Comparison of ENCODE assay signal across 17 cellular contexts in genomic region chr1:158037008-158037875, GRCh38. TPM values are rescaled to one million over a fixed set of nuclear protein-coding genes. Genes with fewer than 3 reads are reported as not detected.
DNase-seq lines count a peak whose midpoint lies in the region; ATAC-seq and TF ChIP-seq lines count a peak whose summit lies in the region.
"Had no signal": no experiment of that assay in that cellular context is flagged by ENCODE, and none has a peak within 500 bp of the region (broad histone marks: within the 10 kb centered on the region; RNA-seq: fewer than 3 reads in every experiment).

No MANE protein-coding gene starts in this region.

- H3K4me3 ChIP-seq in AG04450 (ENCODE audit: low read depth, low read length) (no peak overlapping the region), NT2/D1 (ENCODE audit: insufficient read length, low read depth) (no peak overlapping the region), osteoblast (ENCODE audit: insufficient read depth, low read length) (no peak overlapping the region)
- H3K4me3 ChIP-seq: uterus had no signal

- peaks cover 9% of the 10 kb centered on the region for H3K27me3 Mint-ChIP-seq in endothelial cell (ENCODE audit: unreplicated experiment)
- H3K27me3 Mint-ChIP-seq in activated naive CD8-positive, alpha-beta T cell treated with anti-CD3 and anti-CD28 coated beads, Interleukin-2, amount 50 U/mL, for 24 hours, result peaks cover 14% of the 10 kb centered on the region
- peaks cover 2% of the 10 kb centered on the region for H3K27me3 Mint-ChIP-seq in activated T-helper 1 cell treated with anti-CD3 and anti-CD28 coated beads, Interleukin-12 subunit alpha, Interleukin-12 subunit beta, Interleukin-2, Interleukin-4 antibody, amounts not matched to agents 30 ng/mL and 10 ng/mL and 1 ng/mL, durations not matched to agents 14 hours and 24 hours and 36 hours (ENCODE audit: insufficient read depth)
- H3K27me3 Mint-ChIP-seq: activated CD4-positive, alpha-beta T cell treated with anti-CD3 and anti-CD28 coated beads, Interleukin-2, amount 10 ng/mL, durations not matched to agents 7 days and 5 days had no signal

- H3K27me3 ChIP-seq in AG04450 (ENCODE audit: control insufficient read depth, insufficient read depth, low read length) (no peaks in the 10 kb centered on the region), NT2/D1 (ENCODE audit: insufficient read depth, insufficient read length) (no peaks in the 10 kb centered on the region), osteoblast (ENCODE audit: insufficient read depth, low read length) (no peaks in the 10 kb centered on the region)
- H3K27me3 ChIP-seq: uterus had no signal

- DNase-seq in AG04450 (ENCODE audit: low read depth, low spot score) (no peak), NT2/D1 (ENCODE audit: low read depth, low spot score) (no peak), endothelial cell (ENCODE audit: low spot score) (no peak), osteoblast (ENCODE audit: insufficient read length, low spot score, missing footprints) (no peak), D341Med (ENCODE audit: low spot score) (no peak)
- no peak for DNase-seq in activated naive CD8-positive, alpha-beta T cell treated with anti-CD3 and anti-CD28 coated beads, Interleukin-2, amount 50 U/mL, for 24 hours
- no peak for DNase-seq in activated T-helper 1 cell treated with anti-CD3 and anti-CD28 coated beads, Interleukin-12 subunit alpha, Interleukin-12 subunit beta, Interleukin-2, Interleukin-4 antibody, amounts not matched to agents 30 ng/mL and 10 ng/mL and 1 ng/mL, durations not matched to agents 14 hours and 24 hours and 36 hours (ENCODE audit: low spot score)
- DNase-seq: activated CD4-positive, alpha-beta T cell treated with anti-CD3 and anti-CD28 coated beads, Interleukin-2, amount 10 ng/mL, durations not matched to agents 7 days and 5 days; activated T-cell treated with anti-CD3 and anti-CD28 coated beads for 4 hours; Caco-2; midbrain; NCI-H2171; NCI-H774 had no signal

- H4K20me1 ChIP-seq in osteoblast (ENCODE audit: insufficient read depth, low read length), result peaks cover 64% of the 10 kb centered on the region

- H3K36me3 ChIP-seq in NT2/D1 (ENCODE audit: insufficient read depth, insufficient read length, low read length), result peaks cover 39% of the 10 kb centered on the region
- H3K36me3 ChIP-seq in osteoblast (ENCODE audit: insufficient read depth, low read length), result peaks cover 12% of the 10 kb centered on the region
- H3K36me3 ChIP-seq: uterus had no signal

- H3K4me1 ChIP-seq in NT2/D1 (ENCODE audit: insufficient read depth, insufficient read length) (peaks cover 17% of the 10 kb centered on the region), osteoblast (ENCODE audit: insufficient read depth, low read length) (peaks cover 35% of the 10 kb centered on the region)

- CTCF ChIA-PET in AG04450 (lab: Charles Lee), result interaction anchor here (0.6 to 6.9 kb wide), 20 partner anchors 8 to 84 kb away, joined by 3 to 146 read pairs (median 5); partner anchors contain the start of gene KIRREL1

- POLR2A ChIA-PET in AG04450 (lab: Yijun Ruan, JAX), result interaction anchor here (0.5 to 1.4 kb wide), 6 partner anchors 11 to 81 kb away, joined by 3 to 8 read pairs (median 4); partner anchors contain the start of gene KIRREL1

- H3K36me3 Mint-ChIP-seq in endothelial cell (ENCODE audit: low read depth, unreplicated experiment), result peaks cover 23% of the 10 kb centered on the region
- no peaks in the 10 kb centered on the region for H3K36me3 Mint-ChIP-seq in activated naive CD8-positive, alpha-beta T cell treated with anti-CD3 and anti-CD28 coated beads, Interleukin-2, amount 50 U/mL, for 24 hours (ENCODE audit: low read depth)
- H3K36me3 Mint-ChIP-seq in activated T-helper 1 cell treated with anti-CD3 and anti-CD28 coated beads, Interleukin-12 subunit alpha, Interleukin-12 subunit beta, Interleukin-2, Interleukin-4 antibody, amounts not matched to agents 30 ng/mL and 10 ng/mL and 1 ng/mL, durations not matched to agents 14 hours and 24 hours and 36 hours (ENCODE audit: low read depth), result no peaks in the 10 kb centered on the region
- H3K36me3 Mint-ChIP-seq: activated naive CD4-positive, alpha-beta T cell treated with anti-CD3 and anti-CD28 coated beads, Interleukin-2, amount 50 U/mL, for 72 hours had no signal

- no peak overlapping the region for H2AFZ ChIP-seq in osteoblast (ENCODE audit: low read length)

- H3K4me3 Mint-ChIP-seq in endothelial cell (ENCODE audit: unreplicated experiment), result no peak overlapping the region
- H3K4me3 Mint-ChIP-seq in activated naive CD8-positive, alpha-beta T cell treated with anti-CD3 and anti-CD28 coated beads, Interleukin-2, amount 50 U/mL, for 24 hours, result no peak overlapping the region
- H3K4me3 Mint-ChIP-seq in activated T-helper 1 cell treated with anti-CD3 and anti-CD28 coated beads, Interleukin-12 subunit alpha, Interleukin-12 subunit beta, Interleukin-2, Interleukin-4 antibody, amounts not matched to agents 30 ng/mL and 10 ng/mL and 1 ng/mL, durations not matched to agents 14 hours and 24 hours and 36 hours, result no peak overlapping the region
- H3K4me3 Mint-ChIP-seq: activated CD4-positive, alpha-beta T cell treated with anti-CD3 and anti-CD28 coated beads, Interleukin-2, amount 10 ng/mL, durations not matched to agents 7 days and 5 days; stimulated activated naive CD8-positive, alpha-beta T cell treated with anti-CD3 and anti-CD28 coated beads, Interleukin-15, Interleukin-2, amounts not matched to agents 100 ng/mL and 50 ng/mL, for 24 hours had no signal

- peak overlapping the region; percentile 36 for H3K27ac Mint-ChIP-seq in endothelial cell (ENCODE audit: unreplicated experiment)
- H3K27ac Mint-ChIP-seq in activated naive CD8-positive, alpha-beta T cell treated with anti-CD3 and anti-CD28 coated beads, Interleukin-2, amount 50 U/mL, for 24 hours, result no peak overlapping the region
- no peak overlapping the region for H3K27ac Mint-ChIP-seq in activated T-helper 1 cell treated with anti-CD3 and anti-CD28 coated beads, Interleukin-12 subunit alpha, Interleukin-12 subunit beta, Interleukin-2, Interleukin-4 antibody, amounts not matched to agents 30 ng/mL and 10 ng/mL and 1 ng/mL, durations not matched to agents 14 hours and 24 hours and 36 hours
- H3K27ac Mint-ChIP-seq: activated CD4-positive, alpha-beta T cell treated with anti-CD3 and anti-CD28 coated beads, Interleukin-2, amount 10 ng/mL, durations not matched to agents 7 days and 5 days; activated naive CD4-positive, alpha-beta T cell treated with anti-CD3 and anti-CD28 coated beads, Interleukin-2, amount 50 U/mL, for 72 hours; stimulated activated naive CD8-positive, alpha-beta T cell treated with anti-CD3 and anti-CD28 coated beads, Interleukin-15, Interleukin-2, amounts not matched to agents 100 ng/mL and 50 ng/mL, for 24 hours had no signal

- ATAC-seq in activated naive CD8-positive, alpha-beta T cell treated with anti-CD3 and anti-CD28 coated beads, Interleukin-2, amount 50 U/mL, for 24 hours, result no peak
- ATAC-seq in GM18873 (IDR thresholded peaks at IDR 0.05; ENCODE audit: low FRiP score, unreplicated experiment), result no peak
- ATAC-seq: activated naive CD4-positive, alpha-beta T cell treated with anti-CD3 and anti-CD28 coated beads, Interleukin-2, amount 50 U/mL, for 72 hours had no signal

- H3K9me3 Mint-ChIP-seq in endothelial cell (ENCODE audit: unreplicated experiment), result no peaks in the 10 kb centered on the region
- H3K9me3 Mint-ChIP-seq in activated naive CD8-positive, alpha-beta T cell treated with anti-CD3 and anti-CD28 coated beads, Interleukin-2, amount 50 U/mL, for 24 hours, result no peaks in the 10 kb centered on the region
- H3K9me3 Mint-ChIP-seq in activated T-helper 1 cell treated with anti-CD3 and anti-CD28 coated beads, Interleukin-12 subunit alpha, Interleukin-12 subunit beta, Interleukin-2, Interleukin-4 antibody, amounts not matched to agents 30 ng/mL and 10 ng/mL and 1 ng/mL, durations not matched to agents 14 hours and 24 hours and 36 hours, result no peaks in the 10 kb centered on the region
- H3K9me3 Mint-ChIP-seq: activated CD4-positive, alpha-beta T cell treated with anti-CD3 and anti-CD28 coated beads, Interleukin-2, amount 10 ng/mL, durations not matched to agents 7 days and 5 days; activated naive CD4-positive, alpha-beta T cell treated with anti-CD3 and anti-CD28 coated beads, Interleukin-2, amount 50 U/mL, for 72 hours; stimulated activated naive CD8-positive, alpha-beta T cell treated with anti-CD3 and anti-CD28 coated beads, Interleukin-15, Interleukin-2, amounts not matched to agents 100 ng/mL and 50 ng/mL, for 24 hours had no signal

- peak overlapping the region; percentile 47 for H3K4me2 ChIP-seq in osteoblast (ENCODE audit: insufficient read depth, low read length)

- TF ChIP-seq CTCF in AG04450 (IDR thresholded peaks at IDR 0.05; ENCODE audit: low read depth, low read length), result no peak
- TF ChIP-seq CTCF in endothelial cell (IDR thresholded peaks at IDR 0.05; ENCODE audit: unreplicated experiment), result no peak
- TF ChIP-seq CTCF in osteoblast (IDR thresholded peaks at IDR 0.05; ENCODE audit: extremely low read depth, low read depth, low read length), result no peak

- H3K79me2 ChIP-seq in osteoblast (ENCODE audit: insufficient read depth, low read length), result peaks cover 90% of the 10 kb centered on the region

- intact Hi-C loops in activated T-helper 1 cell treated with anti-CD3 and anti-CD28 coated beads, Interleukin-12 subunit alpha, Interleukin-12 subunit beta, Interleukin-2, Interleukin-4 antibody, amounts not matched to agents 30 ng/mL and 10 ng/mL and 1 ng/mL, durations not matched to agents 14 hours and 24 hours and 36 hours (cut with micrococcal nuclease), result loop anchor here (2.0 kb wide), 1 partner anchor 72 kb away; no protein-coding TSS in a partner anchor

- H3K27ac ChIP-seq in AG04450 (ENCODE audit: low read depth, low read length), result peak overlapping the region; percentile 57
- peak overlapping the region; percentile 50 for H3K27ac ChIP-seq in osteoblast (ENCODE audit: low read depth, low read length)
- H3K27ac ChIP-seq: uterus had no signal

- H3K4me1 Mint-ChIP-seq in endothelial cell (ENCODE audit: unreplicated experiment), result peaks cover 54% of the 10 kb centered on the region
- no peaks in the 10 kb centered on the region for H3K4me1 Mint-ChIP-seq in activated naive CD8-positive, alpha-beta T cell treated with anti-CD3 and anti-CD28 coated beads, Interleukin-2, amount 50 U/mL, for 24 hours
- no peaks in the 10 kb centered on the region for H3K4me1 Mint-ChIP-seq in activated T-helper 1 cell treated with anti-CD3 and anti-CD28 coated beads, Interleukin-12 subunit alpha, Interleukin-12 subunit beta, Interleukin-2, Interleukin-4 antibody, amounts not matched to agents 30 ng/mL and 10 ng/mL and 1 ng/mL, durations not matched to agents 14 hours and 24 hours and 36 hours (ENCODE audit: low read depth)
- H3K4me1 Mint-ChIP-seq: activated CD4-positive, alpha-beta T cell treated with anti-CD3 and anti-CD28 coated beads, Interleukin-2, amount 10 ng/mL, durations not matched to agents 7 days and 5 days had no signal

- peak overlapping the region; percentile 12 for H3K9ac ChIP-seq in NT2/D1 (ENCODE audit: insufficient read length, low read depth)

- no peaks in the 10 kb centered on the region for H3K9me3 ChIP-seq in AG04450 (ENCODE audit: control insufficient read depth, insufficient read depth, low read length)
- no peaks in the 10 kb centered on the region for H3K9me3 ChIP-seq in NT2/D1 (ENCODE audit: insufficient read depth, low read length)
- no peaks in the 10 kb centered on the region for H3K9me3 ChIP-seq in osteoblast (ENCODE audit: low read depth, low read length)
- H3K9me3 ChIP-seq: Caco-2, uterus had no signal

RNA-seq across cellular contexts. Expression of gene KIRREL1, which starts 43.8 kb away (rescaled TPM):
- polyA plus RNA-seq in AG04450 (2011; rRNA removed), result 42.3 and 53.7 TPM in 2 replicates
- polyA minus RNA-seq in AG04450 (2011; rRNA and poly(A)+ RNA removed), result 96.0 and 123 TPM in 2 replicates
- total RNA-seq in endothelial cell (ENCODE audit: unreplicated experiment) (66.8 TPM), osteoblast (171 and 174 TPM in 2 replicates)
- not detected in 2 replicates for total RNA-seq in activated T-helper 1 cell treated with anti-CD3 and anti-CD28 coated beads, Interleukin-12 subunit alpha, Interleukin-12 subunit beta, Interleukin-2, Interleukin-4 antibody, amounts not matched to agents 30 ng/mL and 10 ng/mL and 1 ng/mL, durations not matched to agents 14 hours and 24 hours and 36 hours
- total RNA-seq: activated CD4-positive, alpha-beta T cell treated with anti-CD3 and anti-CD28 coated beads, Interleukin-2, amount 10 ng/mL, durations not matched to agents 7 days and 5 days had no signal

Comparison
In these comparisons a context has a peak if more than half of its experiments do, and no peak if none do; other contexts are left out.
1. RNA of gene KIRREL1, which starts 43.8 kb away (total RNA-seq): 171 to 174 TPM in osteoblast and 66.8 TPM in endothelial cell (single experiment); not detected in activated T-helper 1 cell treated with anti-CD3 and anti-CD28 coated beads, Interleukin-12 subunit alpha, Interleukin-12 subunit beta, Interleukin-2, Interleukin-4 antibody, amounts not matched to agents 30 ng/mL and 10 ng/mL and 1 ng/mL, durations not matched to agents 14 hours and 24 hours and 36 hours; every median in the first group is over 10 times any median in the second.